In genomic region chr5:68224561-68225187, GRCh38 we compare ENCODE assay signal across 10 cellular contexts. TPM values are rescaled to one million over a fixed set of nuclear protein-coding genes. Genes with fewer than 3 reads are reported as not detected.
DNase-seq lines count a peak whose midpoint lies in the region; ATAC-seq and TF ChIP-seq lines count a peak whose summit lies in the region.
"Had no signal": no experiment of that assay in that cellular context is flagged by ENCODE, and none has a peak within 500 bp of the region (broad histone marks: within the 10 kb centered on the region; RNA-seq: fewer than 3 reads in every experiment).

No MANE protein-coding gene starts in this region.

- H3K4me1 Mint-ChIP-seq in CD4-positive, alpha-beta memory T cell: peaks cover 68 to 92% (median 80%) of the 10 kb centered on the region in 4 donors

- no peak overlapping the region for H3K4me3 ChIP-seq in CD4-positive, alpha-beta memory T cell (ENCODE audit: low read length in 2 of 2)
- H3K4me3 ChIP-seq in NB4 (ENCODE audit: low read depth, low read length) (no peak overlapping the region), psoas muscle (peak overlapping the region; percentile 21)

- no peak overlapping the region for H3K27ac ChIP-seq in CD4-positive, alpha-beta memory T cell (ENCODE audit: low read depth, low read length)
- peak overlapping the region; percentile 41 for H3K27ac ChIP-seq in psoas muscle

- TF ChIP-seq POLR2A in NB4 (IDR thresholded peaks at IDR 0.05; ENCODE audit: extremely low read depth, insufficient read length): no peak

- H3K9me3 Mint-ChIP-seq in CD4-positive, alpha-beta memory T cell: peaks cover 0 to 6% (median 0%) of the 10 kb centered on the region in 8 donors

- WGBS in psoas muscle, 3 donors: 49 to 59% (median 51%) methylated on average over 4 of the region's 4 CpGs

- H3K9me3 ChIP-seq in CD4-positive, alpha-beta memory T cell (ENCODE audit: control insufficient read depth in 1 of 2, low read length in 2 of 2): no peaks in the 10 kb centered on the region
- peaks cover 7% of the 10 kb centered on the region for H3K9me3 ChIP-seq in psoas muscle

- H3K27ac Mint-ChIP-seq in CD4-positive, alpha-beta memory T cell: peak overlapping the region in 5 of 7 donors; percentile 13 to 72 (median 48)

- CTCF ChIA-PET in CD4-positive, alpha-beta memory T cell (lab: Charles Lee; ENCODE audit: partially characterized antibody): interaction anchor here (0.6 to 2.2 kb wide), 4 partner anchors 9 to 25 kb away, joined by 3 to 8 read pairs (median 4); partner anchors contain the start of gene PIK3R1

- intact Hi-C loops in CD4-positive, alpha-beta memory T cell (cut with micrococcal nuclease): no loop called here
- intact Hi-C loops in psoas muscle (cut with DNase I): no loop called here

- peak overlapping the region in 5 of 8 donors; percentile 0 to 36 (median 27) for H3K4me3 Mint-ChIP-seq in CD4-positive, alpha-beta memory T cell

- POLR2A ChIA-PET in CD4-positive, alpha-beta memory T cell (lab: Charles Lee; ENCODE audit: partially characterized antibody): interaction anchor here (1.0 to 2.5 kb wide), 4 partner anchors 9 to 55 kb away, joined by 3 to 13 read pairs (median 4); partner anchors contain the start of gene PIK3R1

- ATAC-seq in psoas muscle: peak in 3 of 4 donors; percentile 41 to 63 (median 63)
- ATAC-seq in GM21381 (IDR thresholded peaks at IDR 0.05; ENCODE audit: unreplicated experiment): no peak

- H3K27me3 Mint-ChIP-seq in CD4-positive, alpha-beta memory T cell: no peaks in the 10 kb centered on the region

- peaks cover 44 to 54% of the 10 kb centered on the region in 2 donors for H3K36me3 Mint-ChIP-seq in CD4-positive, alpha-beta memory T cell

- peaks cover 92% of the 10 kb centered on the region for H3K4me1 ChIP-seq in CD4-positive, alpha-beta memory T cell (ENCODE audit: insufficient read depth, low read length)
- H3K4me1 ChIP-seq in psoas muscle: peaks cover 59% of the 10 kb centered on the region

- TF ChIP-seq CTCF in NB4 (IDR thresholded peaks at IDR 0.05; ENCODE audit: low read depth, low read length) (no peak), psoas muscle (IDR thresholded peaks at IDR 0.05) (no peak)

- H3K36me3 ChIP-seq in CD4-positive, alpha-beta memory T cell (ENCODE audit: insufficient read depth, low read length): peaks cover 20% of the 10 kb centered on the region
- peaks cover 9 to 27% of the 10 kb centered on the region in 2 donors for H3K36me3 ChIP-seq in psoas muscle (ENCODE audit: insufficient read depth in 1 of 2, low read depth in 1 of 2)

- no peaks in the 10 kb centered on the region for H3K27me3 ChIP-seq in CD4-positive, alpha-beta memory T cell (ENCODE audit: insufficient read depth, low read length)
- no peaks in the 10 kb centered on the region for H3K27me3 ChIP-seq in psoas muscle (ENCODE audit: insufficient read depth in 3 of 3, low read length in 2 of 3)

- DNase-seq in CD4-positive, alpha-beta memory T cell: no peak
- DNase-seq in NB4 (ENCODE audit: low read depth): peak; percentile 17
- DNase-seq in fibroblast of gingiva (ENCODE audit: low read depth): peak; percentile 65
- DNase-seq in psoas muscle: no peak
- DNase-seq in activated T-cell treated with anti-CD3 and anti-CD28 coated beads for 4 hours: no peak
- no peak for DNase-seq in activated CD4-positive, alpha-beta T cell treated with anti-CD3 and anti-CD28 coated beads, Interleukin-2, amount 50 U/mL, for 1 hour
- no peak for DNase-seq in putamen (ENCODE audit: low spot score)
- DNase-seq: activated effector memory CD4-positive, alpha-beta T cell treated with Interleukin-2 at 50 U/mL for 16 hours; GOT3 had no signal

RNA-seq across cellular contexts. Expression of gene PIK3R1, which starts 9.1 kb away (rescaled TPM):
- 100 to 1,000 TPM; 151 to 152 TPM for total RNA-seq in CD4-positive, alpha-beta memory T cell
- 10 to 100 TPM; 92.6 to 98.3 TPM for polyA plus RNA-seq in CD4-positive, alpha-beta memory T cell
- 100 to 1,000 TPM; 102 to 155 (median 140) TPM for total RNA-seq in psoas muscle
- 10 to 100 TPM; 29.7 to 63.8 (median 30.7) TPM for polyA plus RNA-seq in psoas muscle

Comparison
In these comparisons a context has a peak if more than half of its experiments do, and no peak if none do; other contexts are left out.
1. DNase-seq: peak in NB4 (single experiment) and fibroblast of gingiva (single experiment); none in CD4-positive, alpha-beta memory T cell (0 of 5), psoas muscle (0 of 2), activated T-cell treated with anti-CD3 and anti-CD28 coated beads for 4 hours (single experiment), activated CD4-positive, alpha-beta T cell treated with anti-CD3 and anti-CD28 coated beads, Interleukin-2, amount 50 U/mL, for 1 hour (single experiment) and putamen (single experiment).